8 cellular contexts compared by ENCODE assay signal in genomic region chr12:121334513-121335343, GRCh38. TPM values are rescaled to one million over a fixed set of nuclear protein-coding genes. Genes with fewer than 3 reads are reported as not detected.
DNase-seq lines count a peak whose midpoint lies in the region; ATAC-seq and TF ChIP-seq lines count a peak whose summit lies in the region.

No MANE protein-coding gene starts in this region.

- peaks cover 0 to 3% (median 2%) of the 10 kb centered on the region in 4 donors for H3K4me1 ChIP-seq in liver (ENCODE audit: control insufficient read depth in 4 of 4, insufficient read depth in 4 of 4, low read length in 3 of 4)

- 62% methylated on average over 8 of the region's 8 CpGs for WGBS in liver

- DNase-seq in activated CD8-positive, alpha-beta memory T cell treated with anti-CD3 and anti-CD28 coated beads, Interleukin-2, amount 10 ng/mL, durations not matched to agents 7 days and 5 days: no peak
- no peak for DNase-seq in activated CD8-positive, alpha-beta memory T cell treated with anti-CD3 and anti-CD28 coated beads, Interleukin-2, amount 50 U/mL, for 4 hours
- DNase-seq in Kasumi-1 (lab: John Stamatoyannopoulos, UW): peak; percentile 92 to 97
- peak; percentile 79 for DNase-seq in OCI-M1 (lab: John Stamatoyannopoulos, UW)
- peak; percentile 75 for DNase-seq in cerebellum (ENCODE audit: low spot score)
- DNase-seq in type B pancreatic cell (ENCODE audit: extremely low spot score, unreplicated experiment): no peak
- DNase-seq in ecto neural progenitor cell (ENCODE audit: low spot score): no peak

- TF ChIP-seq RAD21 in liver (IDR thresholded peaks at IDR 0.05): peak; percentile 86 to 89

- peaks cover 3% of the 10 kb centered on the region for H3K4me1 Mint-ChIP-seq in activated CD8-positive, alpha-beta memory T cell treated with anti-CD3 and anti-CD28 coated beads, Interleukin-2, amount 10 ng/mL, durations not matched to agents 7 days and 5 days
- H3K4me1 Mint-ChIP-seq in type B pancreatic cell (ENCODE audit: unreplicated experiment): no peaks in the 10 kb centered on the region

- no peaks in the 10 kb centered on the region for H3K27me3 ChIP-seq in liver (ENCODE audit: control insufficient read depth in 4 of 4, insufficient read depth in 4 of 4, low read length in 3 of 4)

- no peaks in the 10 kb centered on the region for H3K9me3 Mint-ChIP-seq in activated CD8-positive, alpha-beta memory T cell treated with anti-CD3 and anti-CD28 coated beads, Interleukin-2, amount 10 ng/mL, durations not matched to agents 7 days and 5 days (ENCODE audit: low read depth)
- H3K9me3 Mint-ChIP-seq in type B pancreatic cell: no peaks in the 10 kb centered on the region

- ATAC-seq in activated CD8-positive, alpha-beta memory T cell treated with anti-CD3 and anti-CD28 coated beads, Interleukin-2, amount 10 ng/mL, durations not matched to agents 7 days and 5 days: peak; percentile 78

- H3K4me3 Mint-ChIP-seq in activated CD8-positive, alpha-beta memory T cell treated with anti-CD3 and anti-CD28 coated beads, Interleukin-2, amount 10 ng/mL, durations not matched to agents 7 days and 5 days: no peak overlapping the region
- no peak overlapping the region for H3K4me3 Mint-ChIP-seq in type B pancreatic cell

- no peak overlapping the region for H3K27ac Mint-ChIP-seq in activated CD8-positive, alpha-beta memory T cell treated with anti-CD3 and anti-CD28 coated beads, Interleukin-2, amount 10 ng/mL, durations not matched to agents 7 days and 5 days
- no peak overlapping the region for H3K27ac Mint-ChIP-seq in type B pancreatic cell

- H3K9ac ChIP-seq in liver (ENCODE audit: low read depth in 1 of 2, low read length in 2 of 2): no peak overlapping the region

- CTCF ChIA-PET in activated CD8-positive, alpha-beta memory T cell treated with anti-CD3 and anti-CD28 coated beads, Interleukin-2, amount 10 ng/mL, durations not matched to agents 7 days and 5 days (lab: Charles Lee): interaction anchor here (0.6 to 5.0 kb wide), 33 partner anchors 9 to 342 kb away, joined by 3 to 41 read pairs (median 4); partner anchors contain the start of gene RNF34

- no peaks in the 10 kb centered on the region for H3K9me3 ChIP-seq in liver (ENCODE audit: control insufficient read depth in 4 of 4, low read length in 3 of 4)

- no peak overlapping the region for H3K27ac ChIP-seq in liver (ENCODE audit: low read depth in 1 of 2, low read length in 2 of 2)

- H3K4me3 ChIP-seq in liver (ENCODE audit: low read depth in 1 of 3, low read length in 3 of 3): no peak overlapping the region

- TF ChIP-seq CTCF in liver (IDR thresholded peaks at IDR 0.05; ENCODE audit: low read depth, low read length, missing input control) (peak; percentile 88), type B pancreatic cell (conservative IDR thresholded peaks at IDR 0.05) (peak; percentile 92)

- H3K27me3 Mint-ChIP-seq in activated CD8-positive, alpha-beta memory T cell treated with anti-CD3 and anti-CD28 coated beads, Interleukin-2, amount 10 ng/mL, durations not matched to agents 7 days and 5 days: no peaks in the 10 kb centered on the region
- H3K27me3 Mint-ChIP-seq in type B pancreatic cell: no peaks in the 10 kb centered on the region

- peaks cover 53% of the 10 kb centered on the region for H3K36me3 Mint-ChIP-seq in activated CD8-positive, alpha-beta memory T cell treated with anti-CD3 and anti-CD28 coated beads, Interleukin-2, amount 10 ng/mL, durations not matched to agents 7 days and 5 days
- H3K36me3 Mint-ChIP-seq in type B pancreatic cell: peaks cover 24% of the 10 kb centered on the region

- peaks cover 10 to 33% (median 26%) of the 10 kb centered on the region in 4 donors for H3K36me3 ChIP-seq in liver (ENCODE audit: control insufficient read depth in 4 of 4, insufficient read depth in 3 of 4, low read depth in 1 of 4, low read length in 3 of 4)

TF ChIP-seq in liver, 16 proteins besides CTCF, POLR2A, EP300 and RAD21:
- TF ChIP-seq SP1 (IDR thresholded peaks at IDR 0.05) (no peak), RXRA (IDR thresholded peaks at IDR 0.05) (peak in 1 of 2 donors; percentile 5)

RNA-seq across cellular contexts. Expression of gene ANAPC5, which starts 17.5 kb away (rescaled TPM):
- total RNA-seq in activated CD8-positive, alpha-beta memory T cell treated with anti-CD3 and anti-CD28 coated beads, Interleukin-2, amount 10 ng/mL, durations not matched to agents 7 days and 5 days: 100 to 1,000 TPM; 138 to 157 TPM
- total RNA-seq in cerebellum: 159 TPM
- 100 to 1,000 TPM in 1 of 2 donors, 10 to 100 TPM in 1; 78.2 to 111 TPM for total RNA-seq in liver
- polyA plus RNA-seq in liver: 10 to 100 TPM; 44.1 to 46.1 TPM
- 98.3 and 101 TPM in 2 replicates for total RNA-seq in type B pancreatic cell (ENCODE audit: low replicate concordance)

RNA-seq across cellular contexts. Expression of gene CAMKK2, which starts 38.2 kb away (rescaled TPM):
- total RNA-seq in activated CD8-positive, alpha-beta memory T cell treated with anti-CD3 and anti-CD28 coated beads, Interleukin-2, amount 10 ng/mL, durations not matched to agents 7 days and 5 days: 10 to 100 TPM; 34.1 to 37.4 TPM
- total RNA-seq in cerebellum (27.3 TPM), liver (10 to 100 TPM; 10.5 to 22.3 TPM), type B pancreatic cell (ENCODE audit: low replicate concordance) (33.9 and 34.4 TPM in 2 replicates)
- polyA plus RNA-seq in liver: 10 to 100 TPM; 18.6 to 26.0 TPM

Comparison
In these comparisons a context has a peak if more than half of its experiments do, and no peak if none do; other contexts are left out.
1. DNase-seq: peak in Kasumi-1 (2 of 2), OCI-M1 (single experiment) and cerebellum (single experiment); none in activated CD8-positive, alpha-beta memory T cell treated with anti-CD3 and anti-CD28 coated beads, Interleukin-2, amount 10 ng/mL, durations not matched to agents 7 days and 5 days (single experiment), activated CD8-positive, alpha-beta memory T cell treated with anti-CD3 and anti-CD28 coated beads, Interleukin-2, amount 50 U/mL, for 4 hours (single experiment), type B pancreatic cell (single experiment) and ecto neural progenitor cell (single experiment).